ENCODE assay signal across 10 cellular contexts in genomic region chr4:173218411-173219125, GRCh38. TPM values are rescaled to one million over a fixed set of nuclear protein-coding genes. Genes with fewer than 3 reads are reported as not detected.
A peak's percentile ranks its signal among the peaks of the same experiment; 100 is the strongest.
DNase-seq lines count a peak whose midpoint lies in the region; ATAC-seq, FAIRE-seq and TF ChIP-seq lines count a peak whose summit lies in the region.
"Had no signal": no experiment of that assay in that cellular context is flagged by ENCODE, and none has a peak within 500 bp of the region (broad histone marks: within the 10 kb centered on the region; RNA-seq: fewer than 3 reads in every experiment).

No MANE protein-coding gene starts in this region.

- H3K79me2 ChIP-seq in K562 (ENCODE audit: control insufficient read depth, insufficient read depth, low read length), result peaks cover 83% of the 10 kb centered on the region

- H3K4me3 ChIP-seq in K562, result peak overlapping the region; percentile 7; the same call in 1 of the 2 replicates

- POLR2A ChIA-PET in K562 (lab: Yijun Ruan, JAX), result interaction anchor here (1.5 kb wide), 1 partner anchor 12 kb away, joined by 5 read pairs; no protein-coding TSS in a partner anchor

- TF ChIP-seq CTCF in K562 (IDR thresholded peaks at IDR 0.05 in 2 of 3, conservative IDR thresholded peaks at IDR 0.05 in 1 of 3; ENCODE audit: insufficient read depth in 2 of 3, low read depth in 1 of 3, low read length in 3 of 3), result no peak; a peak in 1 of 6 replicates

- no peaks in the 10 kb centered on the region for H3K9me3 ChIP-seq in K562 (replicated peaks; ENCODE audit: control insufficient read depth, insufficient read depth, low read depth, low read length)

- BruUV-seq in K562 (replicated peaks; lab: Mats Ljungman, UMichigan), result no TSS peak

- no peaks in the 10 kb centered on the region for H3K36me3 ChIP-seq in K562 (ENCODE audit: control insufficient read depth, insufficient read depth, low read length)

- no peaks in the 10 kb centered on the region for H3K9me3 Mint-ChIP-seq in T-helper 2 cell treated with Interferon-gamma antibody and Interleukin-4, amounts not matched to agents 5 μg/mL and 100 μg/mL, for 36 hours

- no peaks in the 10 kb centered on the region for H3K27me3 ChIP-seq in K562 (ENCODE audit: control insufficient read depth in 2 of 2, insufficient read depth in 2 of 2, low read length in 2 of 2)

- no peak for TF ChIP-seq POLR2A in K562 (conservative IDR thresholded peaks at IDR 0.05)

- ATAC-seq in K562 (peak; percentile 88), HG02763 (IDR thresholded peaks at IDR 0.05; ENCODE audit: unreplicated experiment) (no peak)

- H3K9ac ChIP-seq in K562 (ENCODE audit: insufficient read depth in 1 of 2, low read depth in 2 of 2, low read length in 2 of 2), result peak overlapping the region in 1 of 2 experiments; percentile 51; a peak in 2 of 4 replicates

- no peak overlapping the region for H3K27ac Mint-ChIP-seq in T-helper 2 cell treated with Interferon-gamma antibody and Interleukin-4, amounts not matched to agents 5 μg/mL and 100 μg/mL, for 36 hours

- peak; percentile 92 for DNase-seq in ELR (ENCODE audit: low read depth)
- peak; percentile 94 for DNase-seq in LHCN-M2 (ENCODE audit: low read depth)
- peak; percentile 59 to 88 (median 69) for DNase-seq in K562 (ENCODE audit: extremely low read depth in 1 of 4, low spot score in 3 of 4)
- peak; percentile 83 for DNase-seq in non-pigmented ciliary epithelial cell (ENCODE audit: low read depth)
- no peak for DNase-seq in DMS79 treated with DMSO at 0.1 percent for 48 hours (lab: John Stamatoyannopoulos, UW)
- no peak for DNase-seq in T-helper 2 cell treated with Interferon-gamma antibody and Interleukin-4, amounts not matched to agents 5 μg/mL and 100 μg/mL, for 36 hours (ENCODE audit: low spot score)
- DNase-seq in NCI-H524 (lab: John Stamatoyannopoulos, UW), result no peak
- DNase-seq: foreskin melanocyte had no signal

- TF ChIP-seq RAD21 in K562 (CRISPR knock-in tag; conservative IDR thresholded peaks at IDR 0.05 in 1 of 2, IDR thresholded peaks at IDR 0.05 in 1 of 2), result no peak

- H3K27me3 Mint-ChIP-seq in T-helper 2 cell treated with Interferon-gamma antibody and Interleukin-4, amounts not matched to agents 5 μg/mL and 100 μg/mL, for 36 hours (ENCODE audit: low read depth), result no peaks in the 10 kb centered on the region

- H4K20me1 ChIP-seq in K562 (replicated peaks; ENCODE audit: control insufficient read depth, insufficient read depth, low read length), result no peaks in the 10 kb centered on the region; the same call in 1 of the 2 replicates

- H3K27ac ChIP-seq in K562 (ENCODE audit: extremely low read depth, low read depth, low read length), result peak overlapping the region; percentile 84
- H3K27ac ChIP-seq: HL-60 had no signal

- H3K9me1 ChIP-seq in K562 (ENCODE audit: control insufficient read depth, insufficient read depth, low read length), result no peaks in the 10 kb centered on the region

- peak; percentile 92 for TF ChIP-seq EP300 in K562 (IDR thresholded peaks at IDR 0.05; ENCODE audit: low read length)

- H3K4me1 ChIP-seq in K562 (replicated peaks in 1 of 2; ENCODE audit: control insufficient read depth in 2 of 2, insufficient read depth in 2 of 2, low read length in 2 of 2), result peaks cover 11 to 40% of the 10 kb centered on the region in 2 experiments

- in situ Hi-C loops in K562 (cut with MboI), result no loop called here

- CTCF ChIA-PET in K562 (lab: Yijun Ruan, JAX; ENCODE audit: low intra/inter-chr PET ratio), result no interaction called here

- intact Hi-C loops in K562 (cut with micrococcal nuclease), result loop anchor here (5.0 kb wide), 1 partner anchor 46 kb away; no protein-coding TSS in a partner anchor

- peak overlapping the region; percentile 70 for H2AFZ ChIP-seq in K562 (ENCODE audit: low read depth, low read length)

- peak; percentile 83 for FAIRE-seq in K562 (lab: Jason Lieb, UNC)

- H3K4me2 ChIP-seq in K562 (ENCODE audit: insufficient read depth, low read length), result peak overlapping the region; percentile 67

- H3K4me1 Mint-ChIP-seq in T-helper 2 cell treated with Interferon-gamma antibody and Interleukin-4, amounts not matched to agents 5 μg/mL and 100 μg/mL, for 36 hours (ENCODE audit: low read depth), result peaks cover 7% of the 10 kb centered on the region

- no peak overlapping the region for H3K4me3 Mint-ChIP-seq in T-helper 2 cell treated with Interferon-gamma antibody and Interleukin-4, amounts not matched to agents 5 μg/mL and 100 μg/mL, for 36 hours

- H3K36me3 Mint-ChIP-seq in T-helper 2 cell treated with Interferon-gamma antibody and Interleukin-4, amounts not matched to agents 5 μg/mL and 100 μg/mL, for 36 hours (ENCODE audit: low read depth), result no peaks in the 10 kb centered on the region

TF ChIP-seq in K562, 482 proteins besides CTCF, POLR2A, EP300 and RAD21 (continues in another document):
- TF ChIP-seq TBL1XR1 (IDR thresholded peaks at IDR 0.05; ENCODE audit: low read length in 2 of 2), result peak in 1 of 2 experiments; percentile 62; a peak in 3 of 4 replicates
- TF ChIP-seq ZNF316 (IDR thresholded peaks at IDR 0.05), result 0 out of 2 replicates have a peak, but pooled peaks have one; percentile 19
- no peak for TF ChIP-seq ZBTB11 (CRISPR knock-in tag; IDR thresholded peaks at IDR 0.05)
- peak; percentile 68 for TF ChIP-seq NFE2 (IDR thresholded peaks at IDR 0.05; ENCODE audit: low read depth)
- TF ChIP-seq SMARCC2 (IDR thresholded peaks at IDR 0.05; ENCODE audit: low read depth), result peak; percentile 95
- no peak for TF ChIP-seq ZNF184 (CRISPR knock-in tag; IDR thresholded peaks at IDR 0.05)
- TF ChIP-seq EP400 (IDR thresholded peaks at IDR 0.05), result peak; percentile 12; the same call in 1 of the 2 replicates
- TF ChIP-seq TRIM24 (IDR thresholded peaks at IDR 0.05), result 0 out of 4 replicates have a peak, but pooled peaks of 1 of the 2 experiments have one; percentile 11

RNA-seq across cellular contexts. Expression of gene GALNT7, which starts 50.0 kb away (rescaled TPM):
- total RNA-seq in LHCN-M2 (2014; rRNA removed) (94.9 and 119 TPM in 2 replicates), K562 (2014; rRNA removed) (17.7 and 19.4 TPM in 2 replicates), K562 (2014; rRNA removed; fragmentation: Illumina TruSeq; extraction: Trizol) (33.4 and 38.6 TPM in 2 replicates), K562 (2015; rRNA removed; fragmentation: Illumina TruSeq; extraction: Trizol) (31.8 and 38.7 TPM in 2 replicates), K562 (2021) (31.1 and 33.2 TPM in 2 replicates)
- polyA plus RNA-seq in LHCN-M2 (2012), result 25.7 TPM
- total RNA-seq in K562 (2011; cell fraction: chromatin; rRNA removed; ENCODE audit: low replicate concordance), result 42.3 and 108 TPM in 2 replicates
- total RNA-seq in K562 (2011; cell fraction: nucleolus; rRNA removed), result 23.0 and 36.6 TPM in 2 replicates
- total RNA-seq in K562 (2011; cell fraction: nucleoplasm; rRNA removed), result 55.6 and 77.9 TPM in 2 replicates
- polyA plus RNA-seq in K562 (2011; rRNA removed) (21.3 and 33.2 TPM in 2 replicates), K562 (2014; fragmentation: Illumina TruSeq; extraction: Trizol) (27.3 and 32.8 TPM in 2 replicates), K562 (2014; fragmentation: Nextera tagmentation; extraction: Ambion mirVana) (10 to 100 TPM; 16.7 to 26.1 TPM), K562 (2014; rRNA removed) (21.1 and 21.6 TPM in 2 replicates)
- 4.3 and 9.6 TPM in 2 replicates for polyA plus RNA-seq in K562 (2011; cell fraction: cytosol; rRNA removed)
- 29.3 and 34.4 TPM in 2 replicates for polyA plus RNA-seq in K562 (2011; cell fraction: nucleus; rRNA removed)
- 21.2 and 27.6 TPM in 2 replicates for polyA plus RNA-seq in K562 (2012)
- 50.8 and 57.2 TPM in 2 replicates for polyA minus RNA-seq in K562 (2011; rRNA and poly(A)+ RNA removed)
- polyA minus RNA-seq in K562 (2011; cell fraction: cytosol; rRNA and poly(A)+ RNA removed), result 15.0 and 22.5 TPM in 2 replicates
- polyA minus RNA-seq in K562 (2011; cell fraction: nucleus; rRNA and poly(A)+ RNA removed), result 31.9 and 40.0 TPM in 2 replicates

Comparison
In these comparisons a context has a peak if more than half of its experiments do, and no peak if none do; other contexts are left out.
1. DNase-seq: peak in ELR (single experiment), LHCN-M2 (single experiment), K562 (4 of 4) and non-pigmented ciliary epithelial cell (single experiment); none in DMS79 treated with DMSO at 0.1 percent for 48 hours (single experiment), T-helper 2 cell treated with Interferon-gamma antibody and Interleukin-4, amounts not matched to agents 5 μg/mL and 100 μg/mL, for 36 hours (single experiment) and NCI-H524 (0 of 2).